18 cellular contexts compared by ENCODE assay signal in the genomic region with DNA sequence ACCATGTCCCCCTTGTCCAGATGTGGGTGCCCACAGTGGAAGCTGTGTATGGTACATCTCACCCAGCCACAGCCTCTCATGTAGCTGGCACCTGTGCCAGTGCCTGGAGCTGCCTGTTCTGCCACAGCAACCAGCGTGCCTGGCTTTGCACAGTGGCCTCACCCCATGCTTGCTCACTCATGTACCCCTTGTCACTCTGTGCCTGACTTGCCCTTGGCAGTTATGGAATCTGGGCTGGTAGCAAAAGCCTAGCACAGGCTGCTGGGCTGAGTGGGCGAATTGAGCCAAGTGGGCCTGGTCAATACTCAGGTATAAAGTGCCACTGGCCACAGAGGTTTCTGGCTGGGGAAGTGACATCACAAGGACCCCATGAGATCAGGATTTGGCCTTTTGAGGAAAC.
DNase-seq lines count a peak whose midpoint lies in the region; ATAC-seq and TF ChIP-seq lines count a peak whose summit lies in the region.
"Had no signal": no experiment of that assay in that cellular context is flagged by ENCODE, and none has a peak within 500 bp of the region (broad histone marks: within the 10 kb centered on the region; RNA-seq: fewer than 3 reads in every experiment).

No MANE protein-coding gene starts in this region.

- H3K27ac ChIP-seq in liver (ENCODE audit: low read depth in 1 of 2, low read length in 2 of 2) (no peak overlapping the region), right lobe of liver (no peak overlapping the region), aorta (ENCODE audit: low read depth in 1 of 2, low read length in 2 of 2) (no peak overlapping the region)
- H3K27ac ChIP-seq: 22Rv1; A549; BLaER1 treated with 17β-estradiol and CSF1 and Interleukin-3, amounts not matched to agents 10 nM and 100 nM; C4-2B had no signal

- peaks cover 3% of the 10 kb centered on the region for H3K9me3 Mint-ChIP-seq in stimulated activated effector memory CD8-positive, alpha-beta T cell treated with anti-CD3 and anti-CD28 coated beads, Interleukin-12 subunit alpha, Interleukin-12 subunit beta, amount 100 ng/mL, for 72 hours
- H3K9me3 Mint-ChIP-seq: CD4-positive, alpha-beta T cell; CD8-positive, alpha-beta T cell had no signal

- peaks cover 2 to 11% (median 8%) of the 10 kb centered on the region in 4 donors for H3K9me3 ChIP-seq in liver (ENCODE audit: control insufficient read depth in 4 of 4, low read length in 3 of 4)
- peaks cover 0 to 4% (median 0%) of the 10 kb centered on the region in 4 donors for H3K9me3 ChIP-seq in right lobe of liver
- no peaks in the 10 kb centered on the region for H3K9me3 ChIP-seq in aorta (ENCODE audit: control insufficient read depth, low read length)
- H3K9me3 ChIP-seq: A549 had no signal

- DNase-seq in right lobe of liver (no peak), aorta (no peak)
- DNase-seq in stimulated activated effector memory CD8-positive, alpha-beta T cell treated with anti-CD3 and anti-CD28 coated beads, Interleukin-12 subunit alpha, Interleukin-12 subunit beta, amount 100 ng/mL, for 72 hours (ENCODE audit: low spot score in 2 of 2) = no peak
- DNase-seq in activated naive CD4-positive, alpha-beta T cell (lab: John Stamatoyannopoulos, UW) = no peak
- DNase-seq: AML-193; Caco-2; Calu3; CD4-positive, alpha-beta T cell; CD8-positive, alpha-beta T cell; DMS79 treated with DMSO at 0.1 percent for 48 hours; GF-D8 had no signal

- H3K36me3 Mint-ChIP-seq in stimulated activated effector memory CD8-positive, alpha-beta T cell treated with anti-CD3 and anti-CD28 coated beads, Interleukin-12 subunit alpha, Interleukin-12 subunit beta, amount 100 ng/mL, for 72 hours = no peaks in the 10 kb centered on the region
- H3K36me3 Mint-ChIP-seq: CD8-positive, alpha-beta T cell had no signal

- H3K4me3 ChIP-seq in liver (ENCODE audit: low read depth in 1 of 3, low read length in 3 of 3) (peak overlapping the region in 2 of 3 donors; percentile 20 to 27), right lobe of liver (no peak overlapping the region), aorta (ENCODE audit: low read length in 2 of 2) (no peak overlapping the region)
- H3K4me3 ChIP-seq: A549; BLaER1 treated with 17β-estradiol and CSF1 and Interleukin-3, amounts not matched to agents 10 nM and 100 nM had no signal

- no peaks in the 10 kb centered on the region for H3K4me1 ChIP-seq in liver (ENCODE audit: control insufficient read depth in 4 of 4, insufficient read depth in 4 of 4, low read length in 3 of 4)
- no peaks in the 10 kb centered on the region for H3K4me1 ChIP-seq in right lobe of liver
- H3K4me1 ChIP-seq in aorta (ENCODE audit: control insufficient read depth in 1 of 2, insufficient read depth in 2 of 2, low read length in 2 of 2) = no peaks in the 10 kb centered on the region
- H3K4me1 ChIP-seq: A549; BLaER1 treated with 17β-estradiol and CSF1 and Interleukin-3, amounts not matched to agents 10 nM and 100 nM; Caco-2 had no signal

- no peak for TF ChIP-seq POLR2A in right lobe of liver (IDR thresholded peaks at IDR 0.05)

- no peak for TF ChIP-seq CTCF in liver (IDR thresholded peaks at IDR 0.05; ENCODE audit: low read depth, low read length, missing input control)
- no peak for TF ChIP-seq CTCF in right lobe of liver (IDR thresholded peaks at IDR 0.05)

- H3K27ac Mint-ChIP-seq in stimulated activated effector memory CD8-positive, alpha-beta T cell treated with anti-CD3 and anti-CD28 coated beads, Interleukin-12 subunit alpha, Interleukin-12 subunit beta, amount 100 ng/mL, for 72 hours = no peak overlapping the region
- H3K27ac Mint-ChIP-seq: B cell; CD4-positive, alpha-beta T cell; CD8-positive, alpha-beta T cell had no signal

- ATAC-seq in right lobe of liver = no peak
- ATAC-seq in stimulated activated effector memory CD8-positive, alpha-beta T cell treated with anti-CD3 and anti-CD28 coated beads, Interleukin-12 subunit alpha, Interleukin-12 subunit beta, amount 100 ng/mL, for 72 hours = peak; percentile 34
- peak; percentile 49 for ATAC-seq in aorta (ENCODE audit: low FRiP score)
- no peak for ATAC-seq in HG03342 (IDR thresholded peaks at IDR 0.05; ENCODE audit: unreplicated experiment)
- ATAC-seq: A549; CD8-positive, alpha-beta T cell had no signal

- TF ChIP-seq RAD21 in liver (IDR thresholded peaks at IDR 0.05) = no peak

- intact Hi-C loops in right lobe of liver (cut with DNase I) (no loop called here), aorta (cut with DNase I) (no loop called here)

- WGBS in liver = 91% methylated on average over 2 of the region's 2 CpGs
- WGBS in right lobe of liver (ENCODE audit: insufficient coverage, low coverage, low lambda C conversion rate, missing lambda C conversion rate) = 67% methylated on average over 1 of the region's 2 CpGs
- WGBS in aorta, 2 donors = 86% methylated on average over 2 of the region's 2 CpGs

- H3K36me3 ChIP-seq in liver (ENCODE audit: control insufficient read depth in 4 of 4, insufficient read depth in 3 of 4, low read depth in 1 of 4, low read length in 3 of 4) (no peaks in the 10 kb centered on the region), right lobe of liver (no peaks in the 10 kb centered on the region), aorta (ENCODE audit: control insufficient read depth in 1 of 2, insufficient read depth in 2 of 2, low read length in 1 of 2) (no peaks in the 10 kb centered on the region)
- H3K36me3 ChIP-seq: BLaER1 treated with 17β-estradiol and CSF1 and Interleukin-3, amounts not matched to agents 10 nM and 100 nM had no signal

- H3K4me1 Mint-ChIP-seq in stimulated activated effector memory CD8-positive, alpha-beta T cell treated with anti-CD3 and anti-CD28 coated beads, Interleukin-12 subunit alpha, Interleukin-12 subunit beta, amount 100 ng/mL, for 72 hours = no peaks in the 10 kb centered on the region
- H3K4me1 Mint-ChIP-seq: B cell had no signal

- no peak overlapping the region for H3K4me3 Mint-ChIP-seq in stimulated activated effector memory CD8-positive, alpha-beta T cell treated with anti-CD3 and anti-CD28 coated beads, Interleukin-12 subunit alpha, Interleukin-12 subunit beta, amount 100 ng/mL, for 72 hours
- H3K4me3 Mint-ChIP-seq: B cell; CD4-positive, alpha-beta T cell; CD8-positive, alpha-beta T cell had no signal

- H3K9ac ChIP-seq in liver (ENCODE audit: low read depth in 1 of 2, low read length in 2 of 2) = no peak overlapping the region
- H3K9ac ChIP-seq: BLaER1 treated with 17β-estradiol and CSF1 and Interleukin-3, amounts not matched to agents 10 nM and 100 nM had no signal

- H3K27me3 ChIP-seq in liver (ENCODE audit: control insufficient read depth in 4 of 4, insufficient read depth in 4 of 4, low read length in 3 of 4) (no peaks in the 10 kb centered on the region), right lobe of liver (no peaks in the 10 kb centered on the region), aorta (ENCODE audit: control insufficient read depth in 1 of 2, insufficient read depth in 2 of 2, low read length in 1 of 2) (no peaks in the 10 kb centered on the region)
- H3K27me3 ChIP-seq: BLaER1 treated with 17β-estradiol and CSF1 and Interleukin-3, amounts not matched to agents 10 nM and 100 nM had no signal

TF ChIP-seq in liver, 16 proteins besides CTCF, POLR2A, EP300 and RAD21 (continues in another document):
- TF ChIP-seq HNF4G (IDR thresholded peaks at IDR 0.05) (no peak), REST (IDR thresholded peaks at IDR 0.05) (no peak), TAF1 (conservative IDR thresholded peaks at IDR 0.05) (no peak), ATF3 (IDR thresholded peaks at IDR 0.05) (no peak), FOXA2 (IDR thresholded peaks at IDR 0.05) (no peak), SP1 (IDR thresholded peaks at IDR 0.05) (no peak), GABPA (IDR thresholded peaks at IDR 0.05 in 1 of 2, conservative IDR thresholded peaks at IDR 0.05 in 1 of 2) (no peak), FOXA1 (IDR thresholded peaks at IDR 0.05) (no peak), RXRA (IDR thresholded peaks at IDR 0.05) (no peak), NR2F2 (IDR thresholded peaks at IDR 0.05) (no peak), YY1 (IDR thresholded peaks at IDR 0.05) (no peak)
- TF ChIP-seq, protein P1, sequence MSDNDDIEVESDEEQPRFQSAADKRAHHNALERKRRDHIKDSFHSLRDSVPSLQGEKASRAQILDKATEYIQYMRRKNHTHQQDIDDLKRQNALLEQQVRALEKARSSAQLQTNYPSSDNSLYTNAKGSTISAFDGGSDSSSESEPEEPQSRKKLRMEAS (IDR thresholded peaks at IDR 0.05) = no peak

Comparison
In these comparisons a context has a peak if more than half of its experiments do, and no peak if none do; other contexts are left out.
1. H3K4me3 ChIP-seq: peak in liver (2 of 3); none in right lobe of liver (0 of 3) and aorta (0 of 2).
2. ATAC-seq: peak in stimulated activated effector memory CD8-positive, alpha-beta T cell treated with anti-CD3 and anti-CD28 coated beads, Interleukin-12 subunit alpha, Interleukin-12 subunit beta, amount 100 ng/mL, for 72 hours (single experiment) and aorta (single experiment); none in right lobe of liver (0 of 4) and HG03342 (single experiment).